In the genomic region with DNA sequence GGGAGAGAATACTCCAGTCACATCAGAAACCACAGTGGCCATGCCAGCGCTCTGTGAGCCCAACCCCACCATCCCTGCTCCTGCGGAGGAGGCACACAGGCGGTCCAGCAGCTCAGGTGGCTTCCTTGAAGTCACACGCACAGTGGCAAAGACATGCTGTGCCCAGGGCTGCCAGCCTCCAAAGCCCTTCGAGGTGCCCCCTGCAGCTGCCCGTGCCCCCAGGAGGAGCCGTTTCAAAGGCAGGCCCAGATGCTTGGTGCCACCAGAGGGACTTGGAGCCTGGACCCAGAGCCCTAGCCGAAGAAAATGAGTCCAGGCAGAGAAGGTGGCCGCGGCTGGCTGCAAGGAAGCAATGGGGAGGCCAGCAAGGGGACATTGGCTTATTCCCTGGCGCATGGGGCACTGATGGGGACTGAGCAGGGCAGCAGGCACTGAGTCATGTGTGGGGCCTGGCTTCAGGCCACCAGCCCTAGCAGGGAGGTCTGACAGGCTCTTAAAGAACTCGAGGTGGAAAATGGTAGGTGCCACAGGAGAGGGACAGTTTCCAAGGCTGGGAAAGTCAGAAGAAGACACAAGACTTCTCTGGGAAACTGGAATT, we compare ENCODE assay signal across 1 cellular context.
TF ChIP-seq lines count a peak whose summit lies in the region.

No MANE protein-coding gene starts in this region.

TF ChIP-seq in IMR-90, 13 proteins besides CTCF, POLR2A, EP300 and RAD21:
- TF ChIP-seq, protein P1, sequence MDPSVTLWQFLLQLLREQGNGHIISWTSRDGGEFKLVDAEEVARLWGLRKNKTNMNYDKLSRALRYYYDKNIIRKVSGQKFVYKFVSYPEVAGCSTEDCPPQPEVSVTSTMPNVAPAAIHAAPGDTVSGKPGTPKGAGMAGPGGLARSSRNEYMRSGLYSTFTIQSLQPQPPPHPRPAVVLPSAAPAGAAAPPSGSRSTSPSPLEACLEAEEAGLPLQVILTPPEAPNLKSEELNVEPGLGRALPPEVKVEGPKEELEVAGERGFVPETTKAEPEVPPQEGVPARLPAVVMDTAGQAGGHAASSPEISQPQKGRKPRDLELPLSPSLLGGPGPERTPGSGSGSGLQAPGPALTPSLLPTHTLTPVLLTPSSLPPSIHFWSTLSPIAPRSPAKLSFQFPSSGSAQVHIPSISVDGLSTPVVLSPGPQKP (IDR thresholded peaks at IDR 0.05; ENCODE audit: borderline replicate concordance, low read depth, low read length), result no peak
- no peak for TF ChIP-seq MAFK (IDR thresholded peaks at IDR 0.05; ENCODE audit: low read depth, low read length)
- TF ChIP-seq BHLHE40 (IDR thresholded peaks at IDR 0.05; ENCODE audit: low read depth, low read length), result no peak
- no peak for TF ChIP-seq NFE2L2 (IDR thresholded peaks at IDR 0.05; ENCODE audit: low read depth, low read length)
- no peak for TF ChIP-seq CHD1 (IDR thresholded peaks at IDR 0.05; ENCODE audit: low read depth, low read length)
- no peak for TF ChIP-seq RCOR1 (IDR thresholded peaks at IDR 0.05; ENCODE audit: insufficient replicate concordance, low read length)
- no peak for TF ChIP-seq RFX5 (IDR thresholded peaks at IDR 0.05; ENCODE audit: low read depth, low read length)
- no peak for TF ChIP-seq MXI1 (IDR thresholded peaks at IDR 0.05; ENCODE audit: borderline replicate concordance, low read depth, low read length)
- no peak for TF ChIP-seq CEBPB (IDR thresholded peaks at IDR 0.05; ENCODE audit: low read depth, low read length)
- no peak for TF ChIP-seq SMC3 (IDR thresholded peaks at IDR 0.05; ENCODE audit: low read depth, low read length)
- TF ChIP-seq MAZ (IDR thresholded peaks at IDR 0.05; ENCODE audit: borderline replicate concordance, low read depth, low read length), result no peak
- no peak; the same call in 1 of the 2 replicates for TF ChIP-seq USF2 (IDR thresholded peaks at IDR 0.05; ENCODE audit: low read depth, low read length)
- TF ChIP-seq FOS (IDR thresholded peaks at IDR 0.05; ENCODE audit: low read depth, low read length), result no peak
